ENCODE assay signal across 16 cellular contexts in the genomic region with DNA sequence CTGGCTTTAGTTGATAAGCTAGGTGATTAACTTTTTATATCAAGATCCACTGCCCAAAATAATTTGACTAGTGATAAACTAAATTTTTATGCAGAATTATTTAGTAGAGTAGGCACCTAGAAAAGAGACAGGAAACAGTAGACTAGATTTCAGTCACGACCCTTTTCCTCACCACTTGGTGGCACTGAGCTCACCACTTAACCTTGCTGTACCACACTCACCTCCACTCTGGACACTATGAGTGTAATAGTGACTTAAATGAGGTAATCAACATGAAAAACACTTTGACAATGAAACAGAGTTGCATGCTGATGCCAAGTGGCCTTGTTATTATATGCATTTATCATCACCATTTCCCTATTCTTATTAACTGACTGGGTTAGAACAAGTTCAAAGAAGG.
A peak's percentile ranks its signal among the peaks of the same experiment; 100 is the strongest.
DNase-seq lines count a peak whose midpoint lies in the region; ATAC-seq and FAIRE-seq lines count a peak whose summit lies in the region.
"Had no signal": no experiment of that assay in that cellular context is flagged by ENCODE, and none has a peak within 500 bp of the region (broad histone marks: within the 10 kb centered on the region; RNA-seq: fewer than 3 reads in every experiment).

No MANE protein-coding gene starts in this region.

- H3K18ac ChIP-seq in mesendoderm (ENCODE audit: low read length): no peak overlapping the region

- DNase-seq in GM18507 (ENCODE audit: extremely low spot score, insufficient read length, low read depth) (no peak), LHCN-M2 (ENCODE audit: low read depth) (peak; percentile 3), mesendoderm (peak; percentile 22), NCI-H1694 (lab: John Stamatoyannopoulos, UW) (no peak)
- no peak for DNase-seq in activated naive CD8-positive, alpha-beta T cell treated with anti-CD3 and anti-CD28 coated beads, Interleukin-2, amount 50 U/mL, for 24 hours
- DNase-seq in CD4-positive, alpha-beta memory T cell: no peak
- DNase-seq: activated CD8-positive, alpha-beta memory T cell treated with anti-CD3 and anti-CD28 coated beads, Interleukin-2, amount 50 U/mL, for 4 hours; amniotic stem cell; gastrocnemius medialis; left colon; NCI-H1417 treated with DMSO at 0.1 percent for 48 hours; NK-92 treated with Interleukin-12 subunit alpha and Interleukin-12 subunit beta, amount 100 ng/mL, for 24 hours had no signal

- H3K4me1 Mint-ChIP-seq in activated naive CD8-positive, alpha-beta T cell treated with anti-CD3 and anti-CD28 coated beads, Interleukin-2, amount 50 U/mL, for 24 hours: peaks cover 2% of the 10 kb centered on the region
- no peaks in the 10 kb centered on the region for H3K4me1 Mint-ChIP-seq in CD4-positive, alpha-beta memory T cell
- H3K4me1 Mint-ChIP-seq: stimulated activated effector memory CD8-positive, alpha-beta T cell treated with anti-CD3 and anti-CD28 coated beads, Interleukin-12 subunit alpha, Interleukin-12 subunit beta, amount 100 ng/mL, for 72 hours had no signal

- H3K27me3 ChIP-seq in mesendoderm (ENCODE audit: insufficient read depth, low read length, poor library complexity): no peaks in the 10 kb centered on the region
- H3K27me3 ChIP-seq in CD4-positive, alpha-beta memory T cell (ENCODE audit: insufficient read depth, low read length): no peaks in the 10 kb centered on the region
- H3K27me3 ChIP-seq: gastrocnemius medialis, neutrophil had no signal

- H3K56ac ChIP-seq in mesendoderm (ENCODE audit: low read length): no peak overlapping the region

- no peaks in the 10 kb centered on the region for H3K79me2 ChIP-seq in mesendoderm (ENCODE audit: control insufficient read depth, insufficient read depth, low read length)

- peak; percentile 46 for FAIRE-seq in GM18507 (lab: Jason Lieb, UNC)

- no peak overlapping the region for H3K23ac ChIP-seq in mesendoderm (ENCODE audit: low read length)

- no peak overlapping the region for H3K4me3 ChIP-seq in mesendoderm (ENCODE audit: low read length)
- H3K4me3 ChIP-seq in CD4-positive, alpha-beta memory T cell (ENCODE audit: low read length in 2 of 2): no peak overlapping the region
- H3K4me3 ChIP-seq: gastrocnemius medialis, HAP-1 had no signal

- H3K27me3 Mint-ChIP-seq in activated naive CD8-positive, alpha-beta T cell treated with anti-CD3 and anti-CD28 coated beads, Interleukin-2, amount 50 U/mL, for 24 hours: no peaks in the 10 kb centered on the region
- no peaks in the 10 kb centered on the region for H3K27me3 Mint-ChIP-seq in CD4-positive, alpha-beta memory T cell

- H4K5ac ChIP-seq in mesendoderm (ENCODE audit: low read length): no peak overlapping the region

- no CpG with 5 or more reads among the region's 1 CpG for WGBS in mesendoderm (ENCODE audit: extremely low coverage, insufficient coverage, low lambda C conversion rate)

- H3K4me1 ChIP-seq in mesendoderm (ENCODE audit: control insufficient read depth, low read depth, low read length): no peaks in the 10 kb centered on the region
- H3K4me1 ChIP-seq in CD4-positive, alpha-beta memory T cell (ENCODE audit: insufficient read depth, low read length): no peaks in the 10 kb centered on the region
- H3K4me1 ChIP-seq: gastrocnemius medialis, HAP-1 had no signal

- H3K4ac ChIP-seq in mesendoderm (ENCODE audit: low read depth, low read length): no peak overlapping the region

- no peak overlapping the region for H2AK5ac ChIP-seq in mesendoderm (ENCODE audit: low read length)

- no peaks in the 10 kb centered on the region for H3K36me3 ChIP-seq in mesendoderm (ENCODE audit: control insufficient read depth, insufficient read depth, low read length)
- H3K36me3 ChIP-seq in CD4-positive, alpha-beta memory T cell (ENCODE audit: insufficient read depth, low read length): no peaks in the 10 kb centered on the region
- H3K36me3 ChIP-seq: gastrocnemius medialis, HAP-1, neutrophil had no signal

- no peaks in the 10 kb centered on the region for H3K79me1 ChIP-seq in mesendoderm (ENCODE audit: low read length)

- CTCF ChIA-PET in CD4-positive, alpha-beta memory T cell (lab: Charles Lee; ENCODE audit: partially characterized antibody): no interaction called here

- no peaks in the 10 kb centered on the region for H3K36me3 Mint-ChIP-seq in activated naive CD8-positive, alpha-beta T cell treated with anti-CD3 and anti-CD28 coated beads, Interleukin-2, amount 50 U/mL, for 24 hours (ENCODE audit: low read depth)
- no peaks in the 10 kb centered on the region for H3K36me3 Mint-ChIP-seq in CD4-positive, alpha-beta memory T cell
- H3K36me3 Mint-ChIP-seq: stimulated activated effector memory CD8-positive, alpha-beta T cell treated with anti-CD3 and anti-CD28 coated beads, Interleukin-12 subunit alpha, Interleukin-12 subunit beta, amount 100 ng/mL, for 72 hours had no signal

- POLR2A ChIA-PET in CD4-positive, alpha-beta memory T cell (lab: Charles Lee; ENCODE audit: partially characterized antibody): no interaction called here

- ATAC-seq in GM21786 (IDR thresholded peaks at IDR 0.05; ENCODE audit: unreplicated experiment): peak; percentile 62
- no peak for ATAC-seq in activated naive CD8-positive, alpha-beta T cell treated with anti-CD3 and anti-CD28 coated beads, Interleukin-2, amount 50 U/mL, for 24 hours
- ATAC-seq: gastrocnemius medialis; left colon; stimulated activated effector memory CD8-positive, alpha-beta T cell treated with anti-CD3 and anti-CD28 coated beads, Interleukin-12 subunit alpha, Interleukin-12 subunit beta, amount 100 ng/mL, for 72 hours had no signal

- H2BK15ac ChIP-seq in mesendoderm (replicated peaks; ENCODE audit: low read depth): no peak overlapping the region

- H4K8ac ChIP-seq in mesendoderm (ENCODE audit: low read depth, low read length): no peak overlapping the region

- H2BK5ac ChIP-seq in mesendoderm (ENCODE audit: low read length): no peak overlapping the region

- no peak overlapping the region for H3K4me3 Mint-ChIP-seq in activated naive CD8-positive, alpha-beta T cell treated with anti-CD3 and anti-CD28 coated beads, Interleukin-2, amount 50 U/mL, for 24 hours
- H3K4me3 Mint-ChIP-seq in CD4-positive, alpha-beta memory T cell: no peak overlapping the region
- H3K4me3 Mint-ChIP-seq: stimulated activated effector memory CD8-positive, alpha-beta T cell treated with anti-CD3 and anti-CD28 coated beads, Interleukin-12 subunit alpha, Interleukin-12 subunit beta, amount 100 ng/mL, for 72 hours had no signal

- intact Hi-C loops in CD4-positive, alpha-beta memory T cell (cut with micrococcal nuclease): no loop called here

- peaks cover 4% of the 10 kb centered on the region for H3K9me3 Mint-ChIP-seq in activated naive CD8-positive, alpha-beta T cell treated with anti-CD3 and anti-CD28 coated beads, Interleukin-2, amount 50 U/mL, for 24 hours
- H3K9me3 Mint-ChIP-seq in CD4-positive, alpha-beta memory T cell: peaks cover 0 to 8% (median 4%) of the 10 kb centered on the region in 8 donors

- H3K4me2 ChIP-seq in mesendoderm (ENCODE audit: low read length): no peak overlapping the region

- no peak overlapping the region for H3K9ac ChIP-seq in mesendoderm (ENCODE audit: low read length)

- no peak overlapping the region for H2BK120ac ChIP-seq in mesendoderm (ENCODE audit: low read depth, low read length)

- no peaks in the 10 kb centered on the region for H3K9me3 ChIP-seq in CD4-positive, alpha-beta memory T cell (ENCODE audit: control insufficient read depth in 1 of 2, low read length in 2 of 2)
- H3K9me3 ChIP-seq: gastrocnemius medialis, HAP-1, neutrophil had no signal

- H3K27ac Mint-ChIP-seq in activated naive CD8-positive, alpha-beta T cell treated with anti-CD3 and anti-CD28 coated beads, Interleukin-2, amount 50 U/mL, for 24 hours: no peak overlapping the region
- no peak overlapping the region for H3K27ac Mint-ChIP-seq in CD4-positive, alpha-beta memory T cell
- H3K27ac Mint-ChIP-seq: stimulated activated effector memory CD8-positive, alpha-beta T cell treated with anti-CD3 and anti-CD28 coated beads, Interleukin-12 subunit alpha, Interleukin-12 subunit beta, amount 100 ng/mL, for 72 hours had no signal

- H3K27ac ChIP-seq in mesendoderm (ENCODE audit: low read depth, low read length): no peak overlapping the region
- no peak overlapping the region for H3K27ac ChIP-seq in CD4-positive, alpha-beta memory T cell (ENCODE audit: low read depth, low read length)
- H3K27ac ChIP-seq: gastrocnemius medialis, neutrophil had no signal

Comparison
In these comparisons a context has a peak if more than half of its experiments do, and no peak if none do; other contexts are left out.
1. DNase-seq: peak in LHCN-M2 (single experiment) and mesendoderm (single experiment); none in GM18507 (single experiment), activated naive CD8-positive, alpha-beta T cell treated with anti-CD3 and anti-CD28 coated beads, Interleukin-2, amount 50 U/mL, for 24 hours (single experiment), CD4-positive, alpha-beta memory T cell (0 of 5) and NCI-H1694 (single experiment).